Comparison of ENCODE assay signal across 10 cellular contexts in the genomic region with DNA sequence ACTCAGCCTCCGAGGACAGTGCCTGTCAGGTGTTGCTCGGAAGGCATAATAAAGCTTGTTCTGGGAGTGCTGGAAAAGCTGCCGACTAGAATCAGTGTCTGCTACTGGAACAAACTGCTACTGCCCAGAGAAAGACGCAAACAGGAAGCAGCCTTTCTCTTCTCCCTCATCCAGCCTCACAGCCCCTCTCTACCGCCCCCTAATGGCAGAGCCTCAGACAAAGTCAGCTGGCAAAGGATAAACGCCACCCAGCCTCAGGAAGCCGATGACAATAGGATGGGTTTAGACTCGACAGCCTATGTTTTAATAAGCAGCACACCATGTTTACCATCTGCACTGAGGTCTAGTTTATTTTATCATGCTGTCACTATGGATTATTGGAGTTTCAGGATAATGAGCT.
DNase-seq lines count a peak whose midpoint lies in the region; ATAC-seq and TF ChIP-seq lines count a peak whose summit lies in the region.
"Had no signal": no experiment of that assay in that cellular context is flagged by ENCODE, and none has a peak within 500 bp of the region (broad histone marks: within the 10 kb centered on the region; RNA-seq: fewer than 3 reads in every experiment).

No MANE protein-coding gene starts in this region.

- no peak overlapping the region for H3K4me2 ChIP-seq in Karpas-422 (ENCODE audit: low read depth, low read length, poor library complexity, severe bottlenecking)
- H3K4me2 ChIP-seq: KMS-11 had no signal

- no peak for ATAC-seq in HG02642 (IDR thresholded peaks at IDR 0.05; ENCODE audit: poor library complexity, unreplicated experiment)

- H3K36me3 Mint-ChIP-seq in chondrocyte (ENCODE audit: low read depth): peaks cover 4% of the 10 kb centered on the region
- H3K36me3 Mint-ChIP-seq in nephron (ENCODE audit: low read depth): peaks cover 5% of the 10 kb centered on the region

- no peaks in the 10 kb centered on the region for H3K27me3 Mint-ChIP-seq in chondrocyte (ENCODE audit: low read depth)
- H3K27me3 Mint-ChIP-seq in nephron (ENCODE audit: low read depth): no peaks in the 10 kb centered on the region
- H3K27me3 Mint-ChIP-seq: central memory CD8-positive, alpha-beta T cell had no signal

- H3K9me3 ChIP-seq in Karpas-422 (ENCODE audit: low read length) (peaks cover 5% of the 10 kb centered on the region; the same call in 1 of the 2 replicates), MG63 (peaks cover 15% of the 10 kb centered on the region)

- H3K4me3 Mint-ChIP-seq in chondrocyte (ENCODE audit: unreplicated experiment) (no peak overlapping the region), nephron (no peak overlapping the region)
- H3K4me3 Mint-ChIP-seq: central memory CD8-positive, alpha-beta T cell had no signal

- peak; percentile 34 for DNase-seq in DMS 273 (lab: John Stamatoyannopoulos, UW; ENCODE audit: unreplicated experiment)
- no peak for DNase-seq in DMS 273 treated with DMSO at 0.1 percent for 48 hours (lab: John Stamatoyannopoulos, UW)
- peak; percentile 64 for DNase-seq in Karpas-422
- DNase-seq in chondrocyte (ENCODE audit: low spot score): no peak
- DNase-seq in NCI-H1694 treated with DMSO at 0.1 percent for 48 hours (lab: John Stamatoyannopoulos, UW): no peak
- no peak for DNase-seq in MG63

- peak; percentile 70 for TF ChIP-seq CTCF in chondrocyte (IDR thresholded peaks at IDR 0.05)
- TF ChIP-seq CTCF in nephron (IDR thresholded peaks at IDR 0.05; ENCODE audit: unreplicated experiment in 3 of 3): peak; percentile 23 to 27 (median 25)

- H3K4me1 ChIP-seq in Karpas-422 (ENCODE audit: low read length): no peaks in the 10 kb centered on the region

- H3K4me3 ChIP-seq in Karpas-422 (ENCODE audit: low read length) (no peak overlapping the region), MG63 (no peak overlapping the region)

- no peak overlapping the region for H3K9ac ChIP-seq in Karpas-422 (ENCODE audit: low read length)
- H3K9ac ChIP-seq: KMS-11 had no signal

- H3K4me1 Mint-ChIP-seq in chondrocyte (ENCODE audit: low read depth): peaks cover 13% of the 10 kb centered on the region
- no peaks in the 10 kb centered on the region for H3K4me1 Mint-ChIP-seq in nephron
- H3K4me1 Mint-ChIP-seq: central memory CD8-positive, alpha-beta T cell had no signal

- H3K9me2 ChIP-seq in Karpas-422 (replicated peaks; ENCODE audit: insufficient read depth, low read length): no peaks in the 10 kb centered on the region

- H3K27ac Mint-ChIP-seq in chondrocyte (ENCODE audit: unreplicated experiment) (no peak overlapping the region), nephron (no peak overlapping the region)

- H3K27ac ChIP-seq in Karpas-422 (ENCODE audit: low read length): no peak overlapping the region
- H3K27ac ChIP-seq: KMS-11 had no signal

- H3K79me2 ChIP-seq in Karpas-422 (ENCODE audit: low read length): no peaks in the 10 kb centered on the region

- H2AFZ ChIP-seq in Karpas-422 (ENCODE audit: low read length): no peak overlapping the region

- H4K20me1 ChIP-seq in Karpas-422 (ENCODE audit: insufficient read depth, low read depth, low read length): no peaks in the 10 kb centered on the region

- H3K9me3 Mint-ChIP-seq in chondrocyte (ENCODE audit: low read depth): peaks cover 30% of the 10 kb centered on the region
- peaks cover 34% of the 10 kb centered on the region for H3K9me3 Mint-ChIP-seq in nephron

- H3K27me3 ChIP-seq in Karpas-422 (ENCODE audit: low read length) (no peaks in the 10 kb centered on the region), MG63 (no peaks in the 10 kb centered on the region)

- no peaks in the 10 kb centered on the region for H3K36me3 ChIP-seq in Karpas-422 (ENCODE audit: insufficient read depth, low read length)
- no peaks in the 10 kb centered on the region for H3K36me3 ChIP-seq in MG63

Comparison
In these comparisons a context has a peak if more than half of its experiments do, and no peak if none do; other contexts are left out.
1. DNase-seq: peak in DMS 273 (single experiment) and Karpas-422 (single experiment); none in DMS 273 treated with DMSO at 0.1 percent for 48 hours (single experiment), chondrocyte (single experiment), NCI-H1694 treated with DMSO at 0.1 percent for 48 hours (single experiment) and MG63 (single experiment).